Comparison of ENCODE assay signal across 8 cellular contexts in the genomic region with DNA sequence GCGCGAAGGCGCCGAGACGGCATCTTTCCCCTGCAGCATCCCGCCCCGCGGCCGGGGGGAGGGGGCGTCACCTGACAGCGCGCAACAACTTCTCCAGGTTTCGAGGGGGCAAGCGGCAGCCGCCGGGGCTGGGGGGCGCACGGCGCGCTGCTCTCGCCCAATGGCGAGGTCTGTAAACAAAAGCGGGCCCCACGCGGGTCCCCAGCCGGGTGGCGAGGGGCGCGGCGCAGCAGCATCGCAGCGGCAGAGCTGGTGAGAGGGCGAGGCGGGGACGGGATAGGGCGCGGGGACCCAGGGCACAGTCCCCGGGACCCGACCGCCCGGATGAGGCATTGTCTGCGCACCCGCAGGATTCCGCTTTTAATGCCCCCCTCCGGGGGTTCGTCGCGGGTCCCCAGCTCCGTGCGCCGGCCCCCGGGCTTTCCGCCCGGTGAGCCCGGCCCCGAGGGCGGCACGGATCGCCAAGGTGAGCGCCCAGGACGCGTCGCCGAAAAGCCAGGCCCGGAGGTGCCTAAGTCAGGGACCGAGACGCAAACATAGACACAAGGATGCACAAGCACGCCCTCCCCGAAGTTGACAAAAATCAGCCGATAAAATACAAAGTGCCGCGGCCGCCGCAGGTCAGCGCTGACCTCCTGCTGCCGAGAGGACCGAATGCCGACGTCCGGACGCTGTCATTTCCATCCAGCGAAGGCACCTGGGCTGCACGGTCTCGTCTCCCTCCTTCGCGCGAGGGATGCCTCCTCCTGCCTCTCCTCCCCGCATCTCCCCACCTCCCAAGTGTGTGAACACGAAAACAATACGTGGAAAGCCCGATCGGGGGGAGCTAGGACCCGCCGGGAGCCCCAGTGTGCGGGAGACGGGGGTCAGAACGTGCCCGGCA.
DNase-seq lines count a peak whose midpoint lies in the region; ATAC-seq, FAIRE-seq and TF ChIP-seq lines count a peak whose summit lies in the region.

No MANE protein-coding gene starts in this region.

- H4K5ac ChIP-seq in H1 (ENCODE audit: insufficient read length, low read depth, low read length), result no peak overlapping the region

- H3K36me3 ChIP-seq in H1 (ENCODE audit: control insufficient read depth in 2 of 4, insufficient read depth in 4 of 4, low read length in 3 of 4) (no peaks in the 10 kb centered on the region), tibial artery (no peaks in the 10 kb centered on the region)

- H3K4me1 Mint-ChIP-seq in naive B cell, result peaks cover 11 to 21% (median 12%) of the 10 kb centered on the region in 3 donors

- peaks cover 7% of the 10 kb centered on the region for H3K79me1 ChIP-seq in H1 (ENCODE audit: low read depth, low read length)

- no peak overlapping the region for H3K14ac ChIP-seq in H1 (ENCODE audit: insufficient read length)

- intact Hi-C loops in tibial artery (cut with DNase I; ENCODE audit: low total_unique reads), result no loop called here

- no peak overlapping the region for H3K27ac ChIP-seq in H1 (ENCODE audit: low read depth, low read length)
- H3K27ac ChIP-seq in tibial artery, result no peak overlapping the region

- H4K20me1 ChIP-seq in H1 (replicated peaks in 1 of 2; ENCODE audit: control insufficient read depth in 1 of 2, insufficient read depth in 2 of 2, low read length in 2 of 2), result peaks cover 3% of the 10 kb centered on the region in 2 experiments

- TF ChIP-seq CTCF in H1 (IDR thresholded peaks at IDR 0.05; ENCODE audit: control extremely low read depth in 1 of 3, insufficient read depth in 1 of 3, low read depth in 1 of 3, low read length in 3 of 3), result no peak
- TF ChIP-seq CTCF in tibial artery (IDR thresholded peaks at IDR 0.05), result no peak

- POLR2A ChIA-PET in H1 (lab: Charles Lee; ENCODE audit: partially characterized antibody), result interaction anchor here (0.7 to 6.8 kb wide), 29 partner anchors 10 to 463 kb away, joined by 3 to 97 read pairs (median 4); no protein-coding TSS in a partner anchor

- TF ChIP-seq POLR2A in H1 (IDR thresholded peaks at IDR 0.05; ENCODE audit: control extremely low read depth in 1 of 2, low read depth in 2 of 2, low read length in 2 of 2) (no peak), GM12891 (IDR thresholded peaks at IDR 0.05; ENCODE audit: low read depth, low read length) (no peak)

- TF ChIP-seq RAD21 in H1 (IDR thresholded peaks at IDR 0.05 in 1 of 2, conservative IDR thresholded peaks at IDR 0.05 in 1 of 2; ENCODE audit: low read depth in 2 of 2, low read length in 2 of 2), result no peak

- 2% methylated on average over 51 of the region's 98 CpGs; no CpG with 5 or more reads in 1 of the 2 experiments for WGBS in H1 (ENCODE audit: extremely low coverage in 1 of 2, insufficient coverage in 1 of 2, insufficient read length in 1 of 2, insufficient replicate concordance in 2 of 2, low coverage in 1 of 2, low lambda C conversion rate in 2 of 2, missing lambda C conversion rate in 1 of 2), 2 experiments

- peaks cover 0 to 21% of the 10 kb centered on the region in 2 experiments; a peak in 2 of 4 replicates for H3K79me2 ChIP-seq in H1 (ENCODE audit: control insufficient read depth in 1 of 2, insufficient read depth in 2 of 2, low read length in 2 of 2)

- peak overlapping the region; percentile 78 to 91 (median 88) for H3K4me3 ChIP-seq in H1 (ENCODE audit: extremely low read depth in 1 of 4, insufficient read depth in 2 of 4, low read depth in 3 of 4, low read length in 4 of 4)
- peak overlapping the region; percentile 32 to 53 for H3K4me3 ChIP-seq in tibial artery

- H2BK12ac ChIP-seq in H1 (ENCODE audit: low read depth, low read length), result peak overlapping the region; percentile 42; the same call in 1 of the 2 replicates

- CTCF ChIA-PET in H1 (lab: Charles Lee; ENCODE audit: partially characterized antibody), result interaction anchor here (0.7 to 8.6 kb wide), 22 partner anchors 7 to 300 kb away, joined by 3 to 107 read pairs (median 5); no protein-coding TSS in a partner anchor

- H3K36me3 Mint-ChIP-seq in naive B cell, result no peaks in the 10 kb centered on the region

- H2AFZ ChIP-seq in H1 (ENCODE audit: low read length), result peak overlapping the region; percentile 51; the same call in 1 of the 2 replicates

- H3K4me3 Mint-ChIP-seq in naive B cell, result peak overlapping the region; percentile 78 to 88 (median 84)

- H3K27me3 Mint-ChIP-seq in naive B cell, result peaks cover 7 to 48% (median 28%) of the 10 kb centered on the region in 3 donors

- H3K4me2 ChIP-seq in H1 (ENCODE audit: insufficient read depth in 1 of 2, low read depth in 2 of 2, low read length in 2 of 2), result peak overlapping the region; percentile 90 to 93

- no peak for FAIRE-seq in H1 (lab: Jason Lieb, UNC)
- FAIRE-seq in GM12891 (lab: Jason Lieb, UNC), result no peak

- no peak overlapping the region for H3K56ac ChIP-seq in H1 (replicated peaks; ENCODE audit: insufficient read length, low read depth, low read length)

- peak overlapping the region in 1 of 6 donors; percentile 47 for H3K27ac Mint-ChIP-seq in naive B cell

- peaks cover 0 to under 1% (median 0%) of the 10 kb centered on the region in 7 donors for H3K9me3 Mint-ChIP-seq in naive B cell

- H2AK5ac ChIP-seq in H1 (ENCODE audit: low read depth, low read length), result 0 out of 2 replicates have a peak overlapping the region, but pooled peaks have one; percentile 30

- H2BK20ac ChIP-seq in H1 (ENCODE audit: low read length), result no peak overlapping the region

- peak; percentile 14 for ATAC-seq in GM19438 (IDR thresholded peaks at IDR 0.05; ENCODE audit: low read depth, unreplicated experiment)
- ATAC-seq in naive B cell (ENCODE audit: low read depth in 2 of 2), result peak; percentile 17
- no peak for ATAC-seq in HG03378 (IDR thresholded peaks at IDR 0.05; ENCODE audit: unreplicated experiment)

- no peak overlapping the region for H2BK120ac ChIP-seq in H1 (replicated peaks; ENCODE audit: low read depth, low read length)

- H3K27me3 ChIP-seq in H1 (replicated peaks in 1 of 4; ENCODE audit: control insufficient read depth in 3 of 4, extremely low read depth in 1 of 4, insufficient read depth in 3 of 4, low read length in 3 of 4) (peaks cover 0 to 15% (median 7%) of the 10 kb centered on the region in 4 experiments; a peak in 5 of 7 replicates), tibial artery (peaks cover 0 to 50% of the 10 kb centered on the region in 2 donors)

- no peak overlapping the region for H3K23ac ChIP-seq in H1 (ENCODE audit: insufficient read length)

- no peak for TF ChIP-seq EP300 in H1 (IDR thresholded peaks at IDR 0.05; ENCODE audit: borderline replicate concordance in 1 of 2, low read depth in 2 of 2, low read length in 2 of 2)

- DNase-seq in NCI-H1092 treated with DMSO at 0.1 percent for 48 hours (lab: John Stamatoyannopoulos, UW) (peak; percentile 78), H1 (ENCODE audit: low read depth in 1 of 2, low spot score in 2 of 2) (peak in 1 of 2 experiments; percentile 83), naive B cell (peak; percentile 20), tibial artery (no peak), GM12891 (ENCODE audit: insufficient read length, low spot score) (no peak)
- DNase-seq in activated CD4-positive, alpha-beta T cell treated with anti-CD3 and anti-CD28 coated beads, Interleukin-2, amount 50 U/mL, for 4 hours, result peak; percentile 23 to 26

- peaks cover 21 to 34% (median 29%) of the 10 kb centered on the region in 4 experiments for H3K4me1 ChIP-seq in H1 (replicated peaks in 1 of 4; ENCODE audit: control insufficient read depth in 3 of 4, insufficient read depth in 4 of 4, low read length in 3 of 4)
- peaks cover 0 to 25% (median 20%) of the 10 kb centered on the region in 4 donors for H3K4me1 ChIP-seq in tibial artery

- H3K9me3 ChIP-seq in H1 (ENCODE audit: insufficient read depth in 2 of 2, low read depth in 1 of 2, low read length in 1 of 2) (no peaks in the 10 kb centered on the region), tibial artery (no peaks in the 10 kb centered on the region)

- H2BK15ac ChIP-seq in H1 (ENCODE audit: low read length), result no peak overlapping the region

- no peak overlapping the region for H3K4ac ChIP-seq in H1 (replicated peaks; ENCODE audit: insufficient read length, low read depth, low read length)

- peak overlapping the region; percentile 53 to 89 (median 68) for H3K9ac ChIP-seq in H1 (replicated peaks in 1 of 4; ENCODE audit: extremely low read depth in 1 of 4, low read depth in 3 of 4, low read length in 3 of 4)

- H3K23me2 ChIP-seq in H1 (ENCODE audit: low read depth, low read length), result peaks cover 19% of the 10 kb centered on the region

- no peak overlapping the region for H2BK5ac ChIP-seq in H1 (ENCODE audit: low read depth, low read length)

- H4K91ac ChIP-seq in H1 (replicated peaks; ENCODE audit: insufficient read length, low read length), result no peak overlapping the region

- H3K18ac ChIP-seq in H1 (ENCODE audit: extremely low read depth, low read length), result peak overlapping the region; percentile 95

- no peak overlapping the region for H4K8ac ChIP-seq in H1 (ENCODE audit: extremely low read depth, insufficient read depth, low read length)

TF ChIP-seq in H1, 55 proteins besides CTCF, POLR2A, EP300 and RAD21 (continues in another document):
- TF ChIP-seq ASH2L (IDR thresholded peaks at IDR 0.05; ENCODE audit: low read length) (peak; percentile 58), RBBP5 (IDR thresholded peaks at IDR 0.05; ENCODE audit: borderline replicate concordance, low read depth, low read length) (0 out of 2 replicates have a peak, but pooled peaks have one; percentile 11), NANOG (IDR thresholded peaks at IDR 0.05; ENCODE audit: insufficient read depth, low read depth, low read length, poor library complexity, severe bottlenecking) (no peak), BACH1 (IDR thresholded peaks at IDR 0.05; ENCODE audit: low read length) (no peak), POLR2AphosphoS5 (IDR thresholded peaks at IDR 0.05; ENCODE audit: low read depth, low read length) (no peak), ZNF274 (IDR thresholded peaks at IDR 0.05; ENCODE audit: borderline replicate concordance, extremely low read depth, low read length) (no peak), SP2 (IDR thresholded peaks at IDR 0.05; ENCODE audit: low read length) (no peak), SIX5 (IDR thresholded peaks at IDR 0.05; ENCODE audit: low read depth, low read length) (no peak)

TF ChIP-seq in GM12891, 5 proteins besides CTCF, POLR2A, EP300 and RAD21:
- TF ChIP-seq SPI1 (IDR thresholded peaks at IDR 0.05; ENCODE audit: low read depth, low read length), result no peak
- no peak for TF ChIP-seq POLR2AphosphoS5 (IDR thresholded peaks at IDR 0.05; ENCODE audit: low read depth, low read length)
- TF ChIP-seq POU2F2 (IDR thresholded peaks at IDR 0.05; ENCODE audit: low read depth, low read length), result no peak
- TF ChIP-seq TAF1 (IDR thresholded peaks at IDR 0.05; ENCODE audit: low read depth, low read length), result no peak
- TF ChIP-seq PAX5 (IDR thresholded peaks at IDR 0.05; ENCODE audit: insufficient read depth, low read length, severe bottlenecking), result no peak
TF ChIP-seq in GM12891: peak in this region for 0.

Comparison
In these comparisons a context has a peak if more than half of its experiments do, and no peak if none do; other contexts are left out.
1. DNase-seq: peak in NCI-H1092 treated with DMSO at 0.1 percent for 48 hours (single experiment), activated CD4-positive, alpha-beta T cell treated with anti-CD3 and anti-CD28 coated beads, Interleukin-2, amount 50 U/mL, for 4 hours (2 of 2) and naive B cell (single experiment); none in tibial artery (0 of 2) and GM12891 (single experiment).